Comparison of ENCODE assay signal across 8 cellular contexts in genomic region chr5:142769793-142770649, GRCh38. TPM values are rescaled to one million over a fixed set of nuclear protein-coding genes. Genes with fewer than 3 reads are reported as not detected.
DNase-seq lines count a peak whose midpoint lies in the region; ATAC-seq, FAIRE-seq and TF ChIP-seq lines count a peak whose summit lies in the region.

A gene with protein sequence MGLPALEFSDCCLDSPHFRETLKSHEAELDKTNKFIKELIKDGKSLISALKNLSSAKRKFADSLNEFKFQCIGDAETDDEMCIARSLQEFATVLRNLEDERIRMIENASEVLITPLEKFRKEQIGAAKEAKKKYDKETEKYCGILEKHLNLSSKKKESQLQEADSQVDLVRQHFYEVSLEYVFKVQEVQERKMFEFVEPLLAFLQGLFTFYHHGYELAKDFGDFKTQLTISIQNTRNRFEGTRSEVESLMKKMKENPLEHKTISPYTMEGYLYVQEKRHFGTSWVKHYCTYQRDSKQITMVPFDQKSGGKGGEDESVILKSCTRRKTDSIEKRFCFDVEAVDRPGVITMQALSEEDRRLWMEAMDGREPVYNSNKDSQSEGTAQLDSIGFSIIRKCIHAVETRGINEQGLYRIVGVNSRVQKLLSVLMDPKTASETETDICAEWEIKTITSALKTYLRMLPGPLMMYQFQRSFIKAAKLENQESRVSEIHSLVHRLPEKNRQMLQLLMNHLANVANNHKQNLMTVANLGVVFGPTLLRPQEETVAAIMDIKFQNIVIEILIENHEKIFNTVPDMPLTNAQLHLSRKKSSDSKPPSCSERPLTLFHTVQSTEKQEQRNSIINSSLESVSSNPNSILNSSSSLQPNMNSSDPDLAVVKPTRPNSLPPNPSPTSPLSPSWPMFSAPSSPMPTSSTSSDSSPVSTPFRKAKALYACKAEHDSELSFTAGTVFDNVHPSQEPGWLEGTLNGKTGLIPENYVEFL (plus strand): TSS chr5:142770377. CDS start chr5:142770762, 385 bp downstream.

- H3K79me2 ChIP-seq in OCI-LY1 (ENCODE audit: insufficient read depth, low read length) (no peaks in the 10 kb centered on the region), endothelial cell of umbilical vein (ENCODE audit: control insufficient read depth, insufficient read depth, low read length) (no peaks in the 10 kb centered on the region)

- FAIRE-seq in endothelial cell of umbilical vein (lab: Jason Lieb, UNC): peak; percentile 98

- dilution Hi-C loops in endothelial cell of umbilical vein (cut with MboI; ENCODE audit: extremely low pct_ligation_motif_present, low sequenced_read_pairs): no loop called here

- no peaks in the 10 kb centered on the region for H3K9me1 ChIP-seq in endothelial cell of umbilical vein (replicated peaks; ENCODE audit: control insufficient read depth, extremely low read depth, insufficient read depth, low read length)

- no peaks in the 10 kb centered on the region for H3K36me3 ChIP-seq in OCI-LY1 (ENCODE audit: insufficient read depth, low read length)
- no peaks in the 10 kb centered on the region for H3K36me3 ChIP-seq in endothelial cell of umbilical vein (ENCODE audit: control insufficient read depth in 2 of 2, extremely low read depth in 1 of 2, insufficient read depth in 2 of 2, low read length in 2 of 2)

- no peaks in the 10 kb centered on the region for H3K9me2 ChIP-seq in OCI-LY1 (ENCODE audit: low read depth, low read length)

- POLR2A ChIA-PET in endothelial cell of umbilical vein (lab: Charles Lee): interaction anchor here (1.2 kb wide), 1 partner anchor 10 kb away, joined by 3 read pairs; no protein-coding TSS in a partner anchor

- H2AFZ ChIP-seq in OCI-LY1 (ENCODE audit: low read length) (peak within 1 kb of the TSS; percentile 41; the same call in 1 of the 2 replicates), endothelial cell of umbilical vein (ENCODE audit: low read depth, low read length) (peak within 1 kb of the TSS; percentile 77)

- TF ChIP-seq POLR2A in endothelial cell of umbilical vein (IDR thresholded peaks at IDR 0.05; ENCODE audit: low read depth, low read length): peak; percentile 70

- TF ChIP-seq CTCF in OCI-LY1 (IDR thresholded peaks at IDR 0.05; ENCODE audit: low read length) (no peak), endothelial cell of umbilical vein (IDR thresholded peaks at IDR 0.05; ENCODE audit: extremely low read depth in 1 of 2, insufficient read depth in 1 of 2, low read depth in 1 of 2, low read length in 2 of 2) (peak in 1 of 2 donors; percentile 61)

- peak; percentile 99 for ATAC-seq in GM21515 (IDR thresholded peaks at IDR 0.05; ENCODE audit: unreplicated experiment)

- no peaks in the 10 kb centered on the region for H3K27me3 ChIP-seq in OCI-LY1 (ENCODE audit: insufficient read depth, low read length)
- no peaks in the 10 kb centered on the region for H3K27me3 ChIP-seq in endothelial cell of umbilical vein (ENCODE audit: control insufficient read depth in 2 of 2, insufficient read depth in 2 of 2, low read length in 2 of 2)

- H3K9me3 ChIP-seq in OCI-LY1 (ENCODE audit: low read length) (no peaks in the 10 kb centered on the region), endothelial cell of umbilical vein (replicated peaks; ENCODE audit: control insufficient read depth, insufficient read depth, low read length) (no peaks in the 10 kb centered on the region)

- H3K9ac ChIP-seq in OCI-LY1 (ENCODE audit: low read length) (peak within 1 kb of the TSS; percentile 56), endothelial cell of umbilical vein (replicated peaks; ENCODE audit: extremely low read depth, insufficient read depth, low read length) (peak within 1 kb of the TSS; percentile 71)

- H3K4me1 ChIP-seq in OCI-LY1 (ENCODE audit: insufficient read depth, low read length, severe bottlenecking) (peaks cover 12% of the 10 kb centered on the region), endothelial cell of umbilical vein (ENCODE audit: control insufficient read depth, extremely low read depth, insufficient read depth, low read length) (peaks cover 10% of the 10 kb centered on the region)

- peak; percentile 90 for DNase-seq in DMS114 treated with DMSO at 0.1 percent for 48 hours (lab: John Stamatoyannopoulos, UW; ENCODE audit: unreplicated experiment)
- peak; percentile 90 for DNase-seq in HuH-7 (ENCODE audit: low spot score)
- DNase-seq in activated T-cell treated with anti-CD3 and anti-CD28 coated beads for 1 hour (ENCODE audit: low read depth): peak; percentile 84
- DNase-seq in endothelial cell of umbilical vein (ENCODE audit: low read depth, low spot score): peak; percentile 98
- peak; percentile 96 for DNase-seq in middle frontal gyrus (ENCODE audit: extremely low spot score, low spot score)
- DNase-seq in stimulated activated CD8-positive, alpha-beta memory T cell treated with anti-CD3 and anti-CD28 coated beads, Interleukin-2, amount 100 ng/mL, for 48 hours (ENCODE audit: low read depth in 2 of 2): peak; percentile 92 to 95

- peak within 1 kb of the TSS; percentile 72 for H3K4me3 ChIP-seq in OCI-LY1 (ENCODE audit: low read depth, low read length, poor library complexity, severe bottlenecking)
- H3K4me3 ChIP-seq in endothelial cell of umbilical vein (replicated peaks in 1 of 3; ENCODE audit: insufficient read depth in 1 of 3, low read depth in 1 of 3, low read length in 3 of 3): peak within 1 kb of the TSS; percentile 49 to 86 (median 74)

- H3K27ac ChIP-seq in OCI-LY1 (ENCODE audit: low read depth, low read length, poor library complexity, severe bottlenecking) (no peak within 1 kb of the TSS), endothelial cell of umbilical vein (ENCODE audit: insufficient read depth, low read depth, low read length) (peak within 1 kb of the TSS; percentile 33)

- H4K20me1 ChIP-seq in OCI-LY1 (ENCODE audit: insufficient read depth, low read length): no peaks in the 10 kb centered on the region
- no peaks in the 10 kb centered on the region for H4K20me1 ChIP-seq in endothelial cell of umbilical vein (replicated peaks; ENCODE audit: control insufficient read depth, extremely low read depth, insufficient read depth, low read length)

- no TSS peak for BruUV-seq in endothelial cell of umbilical vein (replicated peaks; lab: Mats Ljungman, UMichigan)

- peak within 1 kb of the TSS; percentile 84 for H3K4me2 ChIP-seq in OCI-LY1 (ENCODE audit: low read length)
- peak within 1 kb of the TSS; percentile 84 for H3K4me2 ChIP-seq in endothelial cell of umbilical vein (ENCODE audit: insufficient read depth, low read length)

- no peaks in the 10 kb centered on the region for H3F3A ChIP-seq in OCI-LY1 (ENCODE audit: insufficient read depth, low read length)

- CTCF ChIA-PET in endothelial cell of umbilical vein (lab: Charles Lee): interaction anchor here (0.6 to 6.6 kb wide), 27 partner anchors 10 to 119 kb away, joined by 3 to 92 read pairs (median 7); no protein-coding TSS in a partner anchor

- intact Hi-C loops in endothelial cell of umbilical vein (cut with micrococcal nuclease): loop anchor here (1.0 to 2.0 kb wide), 4 partner anchors 53 to 105 kb away; no protein-coding TSS in a partner anchor

TF ChIP-seq in endothelial cell of umbilical vein, 7 proteins besides CTCF, POLR2A, EP300 and RAD21:
- TF ChIP-seq EZH2 (IDR thresholded peaks at IDR 0.05; ENCODE audit: borderline replicate concordance, low read depth, low read length, severe bottlenecking): no peak
- peak; percentile 1 for TF ChIP-seq MYC (IDR thresholded peaks at IDR 0.05; ENCODE audit: low read depth, low read length)
- TF ChIP-seq POLR2AphosphoS5 (IDR thresholded peaks at IDR 0.05; ENCODE audit: insufficient read depth, low read depth, low read length): peak; percentile 70

RNA-seq across cellular contexts. Expression of the gene that starts here (rescaled TPM):
- total RNA-seq in endothelial cell of umbilical vein: 13.9 and 16.2 TPM in 2 replicates
- polyA plus RNA-seq in endothelial cell of umbilical vein: 2.1 and 3.1 TPM in 2 replicates
- polyA plus RNA-seq in endothelial cell of umbilical vein (2011; cell fraction: cytosol; rRNA removed): 2.1 and 2.3 TPM in 2 replicates
- polyA plus RNA-seq in endothelial cell of umbilical vein (2011; cell fraction: nucleus; rRNA removed): 13.5 and 13.8 TPM in 2 replicates
- 6.4 and 7.9 TPM in 2 replicates for polyA plus RNA-seq in endothelial cell of umbilical vein (2012)
- polyA minus RNA-seq in endothelial cell of umbilical vein: 15.0 and 20.3 TPM in 2 replicates
- polyA minus RNA-seq in endothelial cell of umbilical vein (2011; cell fraction: cytosol; rRNA and poly(A)+ RNA removed): 1.6 TPM
- 48.6 and 60.0 TPM in 2 replicates for polyA minus RNA-seq in endothelial cell of umbilical vein (2011; cell fraction: nucleus; rRNA and poly(A)+ RNA removed)
